Comparison of ENCODE assay signal across 27 cellular contexts in genomic region chr16:68345351-68345810, GRCh38. TPM values are rescaled to one million over a fixed set of nuclear protein-coding genes. Genes with fewer than 3 reads are reported as not detected.
DNase-seq lines count a peak whose midpoint lies in the region; ATAC-seq and TF ChIP-seq lines count a peak whose summit lies in the region.
"Had no signal": no experiment of that assay in that cellular context is flagged by ENCODE, and none has a peak within 500 bp of the region (broad histone marks: within the 10 kb centered on the region; RNA-seq: fewer than 3 reads in every experiment).

No MANE protein-coding gene starts in this region.

- intact Hi-C loops in IMR-90 (cut with micrococcal nuclease) (no loop called here), left cardiac atrium (cut with DNase I) (no loop called here), posterior vena cava (cut with DNase I) (no loop called here), CD14-positive monocyte (cut with micrococcal nuclease) (no loop called here)

- no peaks in the 10 kb centered on the region for H3K27me3 ChIP-seq in IMR-90 (ENCODE audit: control insufficient read depth, insufficient read depth, low read length)
- H3K27me3 ChIP-seq: foreskin keratinocyte, SJSA1, stomach, upper lobe of left lung had no signal

- no peak overlapping the region for H2BK15ac ChIP-seq in IMR-90 (ENCODE audit: low read depth, low read length)

- H4K8ac ChIP-seq in IMR-90 (ENCODE audit: low read depth in 2 of 2, low read length in 2 of 2) = no peak overlapping the region

- peaks cover 4% of the 10 kb centered on the region; the same call in 1 of the 2 replicates for H3K9me1 ChIP-seq in IMR-90 (ENCODE audit: insufficient read depth, low read length)

- no peak overlapping the region for H2BK20ac ChIP-seq in IMR-90 (ENCODE audit: low read depth, low read length)

- no TSS peak for BruUV-seq in IMR-90 (replicated peaks; lab: Mats Ljungman, UMichigan)

- H3K56ac ChIP-seq in IMR-90 (ENCODE audit: extremely low read depth, insufficient read depth, low read length) = no peak overlapping the region

- no peaks in the 10 kb centered on the region for H3K27me3 Mint-ChIP-seq in activated naive CD8-positive, alpha-beta T cell treated with anti-CD3 and anti-CD28 coated beads for 36 hours
- peaks cover 0 to 3% (median 1%) of the 10 kb centered on the region in 3 donors for H3K27me3 Mint-ChIP-seq in CD14-positive monocyte (ENCODE audit: low read depth in 3 of 3)
- H3K27me3 Mint-ChIP-seq: CD8-positive, alpha-beta memory T cell had no signal

- dilution Hi-C loops in IMR-90 (cut with HindIII; ENCODE audit: low sequenced_read_pairs, unreplicated experiment) = no loop called here

- no peak overlapping the region for H3K27ac Mint-ChIP-seq in activated naive CD8-positive, alpha-beta T cell treated with anti-CD3 and anti-CD28 coated beads for 36 hours
- no peak overlapping the region for H3K27ac Mint-ChIP-seq in CD14-positive monocyte
- H3K27ac Mint-ChIP-seq: mesothelial cell of epicardium; T-helper 2 cell treated with Interferon-gamma antibody and Interleukin-4, amounts not matched to agents 5 μg/mL and 100 μg/mL, for 36 hours; WTC11 had no signal

- H2BK5ac ChIP-seq in IMR-90 (ENCODE audit: low read depth, low read length, poor library complexity, severe bottlenecking) = no peak overlapping the region

- no peak overlapping the region for H2AK9ac ChIP-seq in IMR-90 (replicated peaks; ENCODE audit: low read depth, low read length, poor library complexity)

- H3K27ac ChIP-seq in IMR-90 (ENCODE audit: insufficient read depth, low read length) = no peak overlapping the region
- H3K27ac ChIP-seq: foreskin keratinocyte, PC-9, SJSA1, stomach, upper lobe of left lung had no signal

- peaks cover 61% of the 10 kb centered on the region for H3K36me3 ChIP-seq in IMR-90 (ENCODE audit: control insufficient read depth, insufficient read depth, low read length)

- in situ Hi-C loops in IMR-90 (cut with MboI; ENCODE audit: low sequenced_read_pairs) = no loop called here

- no peak overlapping the region for H3K9ac ChIP-seq in IMR-90 (ENCODE audit: low read depth, low read length)

- no peak overlapping the region for H4K91ac ChIP-seq in IMR-90 (ENCODE audit: insufficient read depth, low read depth, low read length)

- no peaks in the 10 kb centered on the region for H3K79me1 ChIP-seq in IMR-90 (ENCODE audit: low read depth in 1 of 2, low read length in 2 of 2)

- no peak overlapping the region for H3K23ac ChIP-seq in IMR-90 (ENCODE audit: low read depth, low read length)

- H2AFZ ChIP-seq in IMR-90 (replicated peaks; ENCODE audit: low read length, poor library complexity) = no peak overlapping the region
- H2AFZ ChIP-seq: PC-9 had no signal

- ATAC-seq in IMR-90 (ENCODE audit: low read depth) (peak; percentile 36; the same call in 1 of the 2 replicates), left cardiac atrium (peak; percentile 61 to 62)
- no peak for ATAC-seq in activated CD4-positive, CD25-positive, alpha-beta regulatory T cell treated with anti-CD3 and anti-CD28 coated beads, Interleukin-2, amount 50 U/mL, for 24 hours
- ATAC-seq: foreskin keratinocyte, WTC11 had no signal

- no peak overlapping the region for H3K4me2 ChIP-seq in IMR-90 (ENCODE audit: low read depth, low read length)
- H3K4me2 ChIP-seq: PC-9 had no signal

- TF ChIP-seq RAD21 in IMR-90 (IDR thresholded peaks at IDR 0.05; ENCODE audit: low read length) = no peak

- H3K18ac ChIP-seq in IMR-90 (ENCODE audit: low read depth, low read length) = no peak overlapping the region

- no peak overlapping the region for H4K5ac ChIP-seq in IMR-90 (ENCODE audit: low read depth, low read length)

- H2BK120ac ChIP-seq in IMR-90 (ENCODE audit: low read depth, low read length) = no peak overlapping the region

- H4K20me1 ChIP-seq in IMR-90 (ENCODE audit: insufficient read depth, low read length) = no peaks in the 10 kb centered on the region

- no peaks in the 10 kb centered on the region for H3K9me3 Mint-ChIP-seq in activated naive CD8-positive, alpha-beta T cell treated with anti-CD3 and anti-CD28 coated beads for 36 hours
- H3K9me3 Mint-ChIP-seq in CD14-positive monocyte = no peaks in the 10 kb centered on the region
- H3K9me3 Mint-ChIP-seq: CD8-positive, alpha-beta memory T cell; mesothelial cell of epicardium; T-helper 2 cell treated with Interferon-gamma antibody and Interleukin-4, amounts not matched to agents 5 μg/mL and 100 μg/mL, for 36 hours; WTC11 had no signal

- peaks cover 42% of the 10 kb centered on the region for H3K36me3 Mint-ChIP-seq in activated naive CD8-positive, alpha-beta T cell treated with anti-CD3 and anti-CD28 coated beads for 36 hours
- H3K36me3 Mint-ChIP-seq in CD14-positive monocyte = peaks cover 86 to 95% of the 10 kb centered on the region in 2 donors

- no peak for TF ChIP-seq CTCF in IMR-90 (conservative IDR thresholded peaks at IDR 0.05; ENCODE audit: low read depth, low read length)
- no peak for TF ChIP-seq CTCF in CD14-positive monocyte (IDR thresholded peaks at IDR 0.05)

- H3K4me1 ChIP-seq in IMR-90 (ENCODE audit: control insufficient read depth, insufficient read depth, low read length) = no peaks in the 10 kb centered on the region
- H3K4me1 ChIP-seq: foreskin keratinocyte, SJSA1, stomach, upper lobe of left lung had no signal

- H3K4me3 ChIP-seq in IMR-90 (ENCODE audit: insufficient read depth, low read depth, low read length) = no peak overlapping the region
- H3K4me3 ChIP-seq: PC-9, SJSA1, stomach, upper lobe of left lung had no signal

- H3K14ac ChIP-seq in IMR-90 (replicated peaks; ENCODE audit: low read depth, low read length) = no peak overlapping the region

- no peak overlapping the region for H2AK5ac ChIP-seq in IMR-90 (ENCODE audit: low read depth, low read length)

- no peaks in the 10 kb centered on the region for H3K9me3 ChIP-seq in IMR-90 (ENCODE audit: control insufficient read depth, insufficient read depth, low read length)
- H3K9me3 ChIP-seq: SJSA1, stomach, upper lobe of left lung had no signal

- DNase-seq in IMR-90 (peak; percentile 2), left cardiac atrium (no peak), posterior vena cava (ENCODE audit: low spot score) (peak; percentile 74), CD14-positive monocyte (ENCODE audit: low spot score) (no peak), T-helper 2 cell (no peak)
- DNase-seq in activated naive CD8-positive, alpha-beta T cell treated with anti-CD3 and anti-CD28 coated beads for 36 hours = peak; percentile 40
- no peak for DNase-seq in NK-92 treated with Interleukin-12 subunit alpha and Interleukin-12 subunit beta, amount 100 ng/mL, for 24 hours (lab: John Stamatoyannopoulos, UW)
- DNase-seq: amniotic stem cell; caudate nucleus; CD8-positive, alpha-beta memory T cell; foreskin keratinocyte; GF-D8; KBM-7; kidney glomerular epithelial cell; MV-4-11; NCI-H187 treated with DMSO at 0.1 percent for 48 hours; NCI-H345; NCI-H82; PC-9; small intestine; stomach; upper lobe of left lung had no signal

- POLR2A ChIA-PET in IMR-90 (lab: Charles Lee; ENCODE audit: unreplicated experiment) = no interaction called here

- no peak overlapping the region for H3K4me3 Mint-ChIP-seq in activated naive CD8-positive, alpha-beta T cell treated with anti-CD3 and anti-CD28 coated beads for 36 hours
- no peak overlapping the region for H3K4me3 Mint-ChIP-seq in CD14-positive monocyte
- H3K4me3 Mint-ChIP-seq: CD8-positive, alpha-beta memory T cell; mesothelial cell of epicardium; T-helper 2 cell treated with Interferon-gamma antibody and Interleukin-4, amounts not matched to agents 5 μg/mL and 100 μg/mL, for 36 hours; WTC11 had no signal

- WGBS in IMR-90 (ENCODE audit: extremely low coverage in 2 of 2, insufficient read length in 1 of 2), 2 experiments = 81% methylated on average over 5 of the region's 11 CpGs; no CpG with 5 or more reads in 1 of the 2 experiments

- no peak for TF ChIP-seq POLR2A in IMR-90 (IDR thresholded peaks at IDR 0.05; ENCODE audit: low read depth, low read length)

- CTCF ChIA-PET in IMR-90 (lab: Yijun Ruan, JAX) = interaction anchor here (0.6 to 1.5 kb wide), 2 partner anchors 16 to 106 kb away, joined by 5 to 6 read pairs; no protein-coding TSS in a partner anchor

- peaks cover 18% of the 10 kb centered on the region for H3K4me1 Mint-ChIP-seq in activated naive CD8-positive, alpha-beta T cell treated with anti-CD3 and anti-CD28 coated beads for 36 hours
- H3K4me1 Mint-ChIP-seq in CD14-positive monocyte = no peaks in the 10 kb centered on the region
- H3K4me1 Mint-ChIP-seq: mesothelial cell of epicardium had no signal

- no peak overlapping the region for H3K4ac ChIP-seq in IMR-90 (ENCODE audit: low read depth, low read length)

TF ChIP-seq in IMR-90, 13 proteins besides CTCF, POLR2A, EP300 and RAD21 (continues in another document):
- TF ChIP-seq CHD1 (IDR thresholded peaks at IDR 0.05; ENCODE audit: low read depth, low read length) = no peak
- TF ChIP-seq MAFK (IDR thresholded peaks at IDR 0.05; ENCODE audit: low read depth, low read length) = no peak
- TF ChIP-seq SMC3 (IDR thresholded peaks at IDR 0.05; ENCODE audit: low read depth, low read length) = no peak
- TF ChIP-seq USF2 (IDR thresholded peaks at IDR 0.05; ENCODE audit: low read depth, low read length) = no peak
- TF ChIP-seq FOS (IDR thresholded peaks at IDR 0.05; ENCODE audit: low read depth, low read length) = no peak
- TF ChIP-seq NFE2L2 (IDR thresholded peaks at IDR 0.05; ENCODE audit: low read depth, low read length) = no peak

RNA-seq across cellular contexts. Expression of gene PRMT7, which starts 34.6 kb away (rescaled TPM):
- total RNA-seq in IMR-90 (2012; rRNA removed) (65.5 and 68.6 TPM in 2 replicates), left cardiac atrium (10 to 100 TPM; 24.3 to 24.9 TPM), posterior vena cava (10 to 100 TPM; 18.1 to 22.9 TPM)
- polyA plus RNA-seq in IMR-90 (2012; rRNA removed) (61.0 and 63.1 TPM in 2 replicates), CD14-positive monocyte (10 to 100 TPM; 15.0 to 15.2 TPM)
- 31.0 and 38.2 TPM in 2 replicates for polyA plus RNA-seq in IMR-90 (2012; cell fraction: cytosol; rRNA removed)
- 269 and 469 TPM in 2 replicates for polyA plus RNA-seq in IMR-90 (2012; cell fraction: nucleus; rRNA removed; ENCODE audit: low replicate concordance)
- total RNA-seq in activated naive CD8-positive, alpha-beta T cell treated with anti-CD3 and anti-CD28 coated beads for 36 hours = 10 to 100 TPM; 68.9 to 72.0 TPM

RNA-seq across cellular contexts. Expression of gene SLC7A6OS, which starts 34.6 kb away (rescaled TPM):
- total RNA-seq in IMR-90 (2012; rRNA removed) = 8.4 and 10.3 TPM in 2 replicates
- 5.6 and 6.8 TPM in 2 replicates for polyA plus RNA-seq in IMR-90 (2012; rRNA removed)
- polyA plus RNA-seq in IMR-90 (2012; cell fraction: cytosol; rRNA removed) = 2.5 and 3.5 TPM in 2 replicates
- 7.7 and 20.7 TPM in 2 replicates for polyA plus RNA-seq in IMR-90 (2012; cell fraction: nucleus; rRNA removed; ENCODE audit: low replicate concordance)
- 10 to 100 TPM; 23.0 to 23.3 TPM for total RNA-seq in activated naive CD8-positive, alpha-beta T cell treated with anti-CD3 and anti-CD28 coated beads for 36 hours
- 10 to 100 TPM; 10.2 to 10.7 TPM for total RNA-seq in left cardiac atrium
- total RNA-seq in posterior vena cava = 10 to 100 TPM in 1 of 2 donors, 1 to 10 TPM in 1; 9.9 to 12.5 TPM
- polyA plus RNA-seq in CD14-positive monocyte = 10 to 100 TPM in 1 of 2 donors, 1 to 10 TPM in 1; 9.7 to 10.5 TPM

Comparison
In these comparisons a context has a peak if more than half of its experiments do, and no peak if none do; other contexts are left out.
1. ATAC-seq: peak in IMR-90 (single experiment) and left cardiac atrium (2 of 2); none in activated CD4-positive, CD25-positive, alpha-beta regulatory T cell treated with anti-CD3 and anti-CD28 coated beads, Interleukin-2, amount 50 U/mL, for 24 hours (0 of 2).
2. DNase-seq: peak in IMR-90 (single experiment), activated naive CD8-positive, alpha-beta T cell treated with anti-CD3 and anti-CD28 coated beads for 36 hours (single experiment) and posterior vena cava (single experiment); none in left cardiac atrium (single experiment), NK-92 treated with Interleukin-12 subunit alpha and Interleukin-12 subunit beta, amount 100 ng/mL, for 24 hours (single experiment), CD14-positive monocyte (single experiment) and T-helper 2 cell (0 of 5).